Comparison of ENCODE assay signal across 8 cellular contexts in the genomic region with DNA sequence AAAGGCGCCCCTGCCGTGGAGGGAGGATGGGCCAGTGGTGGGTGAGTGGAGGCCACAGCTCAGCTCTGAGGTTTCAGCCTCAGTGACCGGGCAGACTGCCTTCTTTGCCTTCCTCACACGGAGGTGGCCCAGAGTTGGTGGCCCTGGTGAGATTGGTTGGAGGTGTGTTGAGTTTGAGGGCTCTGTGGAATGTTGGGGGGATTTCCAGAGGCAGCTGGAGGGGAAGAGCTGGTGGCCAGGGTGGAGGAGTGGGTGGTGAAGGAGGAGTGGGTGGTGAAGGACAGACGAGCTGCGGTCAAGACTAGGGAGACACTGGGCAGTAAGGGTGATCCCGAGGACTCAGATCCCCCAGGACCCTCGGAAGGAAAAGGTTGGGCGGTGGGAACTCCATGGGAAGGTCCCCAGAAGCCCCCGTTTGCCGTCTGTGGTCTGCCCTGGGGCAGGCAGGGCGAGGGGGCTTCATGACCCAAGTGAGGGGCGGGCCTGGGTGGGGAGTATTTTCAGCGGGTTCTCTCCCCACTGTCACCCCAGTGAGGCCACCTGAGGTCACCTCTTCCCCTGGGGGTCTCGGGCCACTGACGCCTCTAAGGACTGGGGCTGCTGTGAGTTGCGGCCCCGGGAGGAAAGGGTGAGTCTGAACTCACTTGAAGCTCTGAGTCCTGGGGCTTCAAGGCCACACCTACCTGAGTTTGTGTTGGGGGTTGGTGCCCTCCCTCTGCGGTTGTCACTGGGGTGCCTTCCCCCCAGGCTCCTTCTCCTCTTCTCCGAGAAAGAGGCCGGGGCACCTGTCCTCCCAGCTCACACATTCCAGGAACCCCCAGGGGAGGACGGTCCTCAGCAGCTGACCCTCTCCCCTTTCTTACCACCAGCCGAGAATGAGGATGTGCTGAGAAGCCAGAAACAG. TPM values are rescaled to one million over a fixed set of nuclear protein-coding genes. Genes with fewer than 3 reads are reported as not detected.
DNase-seq lines count a peak whose midpoint lies in the region; ATAC-seq and TF ChIP-seq lines count a peak whose summit lies in the region.

No MANE protein-coding gene starts in this region.

- peak overlapping the region; percentile 94 to 95 for H3K27ac Mint-ChIP-seq in activated naive CD4-positive, alpha-beta T cell treated with anti-CD3 and anti-CD28 coated beads, Interleukin-2, amount 50 U/mL, for 72 hours
- no peak overlapping the region for H3K27ac Mint-ChIP-seq in HFFc6

- peaks cover 30 to 40% of the 10 kb centered on the region in 2 donors for H3K36me3 Mint-ChIP-seq in activated naive CD4-positive, alpha-beta T cell treated with anti-CD3 and anti-CD28 coated beads, Interleukin-2, amount 50 U/mL, for 72 hours
- no peaks in the 10 kb centered on the region for H3K36me3 Mint-ChIP-seq in HFFc6 (ENCODE audit: low read depth)

- no peaks in the 10 kb centered on the region for H3K9me3 Mint-ChIP-seq in activated naive CD4-positive, alpha-beta T cell treated with anti-CD3 and anti-CD28 coated beads, Interleukin-2, amount 50 U/mL, for 72 hours
- no peaks in the 10 kb centered on the region for H3K9me3 Mint-ChIP-seq in HFFc6

- ATAC-seq in GM18505 (IDR thresholded peaks at IDR 0.05; ENCODE audit: unreplicated experiment) (no peak), GM18498 (IDR thresholded peaks at IDR 0.05; ENCODE audit: unreplicated experiment) (no peak)
- peak; percentile 54 to 56 for ATAC-seq in activated naive CD4-positive, alpha-beta T cell treated with anti-CD3 and anti-CD28 coated beads, Interleukin-2, amount 50 U/mL, for 72 hours

- peaks cover 6% of the 10 kb centered on the region for H3K4me1 Mint-ChIP-seq in HFFc6 (ENCODE audit: low read depth)

- TF ChIP-seq POLR2A in GM18505 (IDR thresholded peaks at IDR 0.05; ENCODE audit: borderline replicate concordance, extremely low read depth, insufficient read depth, insufficient read length), result peak; percentile 55

- in situ Hi-C loops in G401 (cut with HindIII; ENCODE audit: low sequenced_read_pairs), result no loop called here

- no peak overlapping the region for H3K4me3 Mint-ChIP-seq in HFFc6

- DNase-seq in T-helper 22 cell (ENCODE audit: low read depth), result peak; percentile 48
- DNase-seq in activated naive CD4-positive, alpha-beta T cell treated with anti-CD3 and anti-CD28 coated beads, Interleukin-2, amount 50 U/mL, for 72 hours (ENCODE audit: low spot score in 2 of 2), result peak; percentile 66 to 86
- DNase-seq in stimulated activated CD4-positive, alpha-beta T cell treated with anti-CD3 and anti-CD28 coated beads, Interleukin-4, amount 100 ng/mL, for 4 hours, result peak; percentile 47 to 64
- no peak for DNase-seq in G401 (ENCODE audit: low spot score)
- no peak for DNase-seq in iPS-NIHi7 (ENCODE audit: extremely low spot score)
- DNase-seq in HFFc6, result no peak

- peaks cover 9% of the 10 kb centered on the region; the same call in 1 of the 2 replicates for H3K27me3 Mint-ChIP-seq in HFFc6 (ENCODE audit: insufficient read depth)

- no peak for TF ChIP-seq CTCF in HFFc6 (IDR thresholded peaks at IDR 0.05)

RNA-seq across cellular contexts. Expression of a gene that starts 22.7 kb away (rescaled TPM):
- 100 to 1,000 TPM; 118 to 138 TPM for total RNA-seq in activated naive CD4-positive, alpha-beta T cell treated with anti-CD3 and anti-CD28 coated beads, Interleukin-2, amount 50 U/mL, for 72 hours
- 59.4 and 73.9 TPM in 2 replicates for total RNA-seq in G401 (2014; rRNA removed; shearing (Covaris generic))
- total RNA-seq in HFFc6 (2021; fragmentation: NEBNext Ultra II Directional; extraction: Animal tissue kit (Norgen Biotek cat#: 25700)), result 10 to 100 TPM in 2 of 6 experiments, 1 to 10 TPM in 4; 7.3 to 14.6 (median 9.2) TPM

RNA-seq across cellular contexts. Expression of a gene that starts 40.1 kb away (rescaled TPM):
- total RNA-seq in activated naive CD4-positive, alpha-beta T cell treated with anti-CD3 and anti-CD28 coated beads, Interleukin-2, amount 50 U/mL, for 72 hours, result 10 to 100 TPM; 14.8 to 16.5 TPM
- total RNA-seq in G401 (2014; rRNA removed; shearing (Covaris generic)), result 65.2 and 68.3 TPM in 2 replicates
- total RNA-seq in HFFc6 (2021; fragmentation: NEBNext Ultra II Directional; extraction: Animal tissue kit (Norgen Biotek cat#: 25700)), result 10 to 100 TPM; 10.5 to 14.0 (median 11.2) TPM

Comparison
In these comparisons a context has a peak if more than half of its experiments do, and no peak if none do; other contexts are left out.
1. ATAC-seq: peak in activated naive CD4-positive, alpha-beta T cell treated with anti-CD3 and anti-CD28 coated beads, Interleukin-2, amount 50 U/mL, for 72 hours (2 of 2); none in GM18505 (single experiment) and GM18498 (single experiment).
2. DNase-seq: peak in T-helper 22 cell (single experiment), activated naive CD4-positive, alpha-beta T cell treated with anti-CD3 and anti-CD28 coated beads, Interleukin-2, amount 50 U/mL, for 72 hours (2 of 2) and stimulated activated CD4-positive, alpha-beta T cell treated with anti-CD3 and anti-CD28 coated beads, Interleukin-4, amount 100 ng/mL, for 4 hours (2 of 2); none in G401 (single experiment), iPS-NIHi7 (single experiment) and HFFc6 (single experiment).